ENCODE assay signal across 22 cellular contexts in the genomic region with DNA sequence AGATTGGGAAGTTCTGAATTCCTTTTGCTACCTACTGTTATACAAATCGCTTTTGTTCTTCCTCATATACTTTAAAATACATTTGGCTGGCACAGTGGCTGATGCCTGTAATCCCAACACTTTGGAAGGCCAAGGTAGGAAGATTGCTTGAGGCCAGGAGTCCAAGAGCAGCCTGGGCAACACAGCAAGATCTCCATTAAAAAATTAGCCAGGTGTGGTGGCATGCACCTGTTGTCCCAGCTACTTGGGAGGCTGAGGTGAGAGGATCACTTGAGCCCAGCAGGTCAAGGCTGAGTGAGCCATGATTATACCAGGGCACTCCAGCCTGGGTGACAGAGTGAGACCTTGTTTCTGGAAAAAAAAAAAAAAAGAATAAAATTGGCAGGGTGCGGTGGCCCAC. TPM values are rescaled to one million over a fixed set of nuclear protein-coding genes. Genes with fewer than 3 reads are reported as not detected.
DNase-seq lines count a peak whose midpoint lies in the region; ATAC-seq and TF ChIP-seq lines count a peak whose summit lies in the region.
"Had no signal": no experiment of that assay in that cellular context is flagged by ENCODE, and none has a peak within 500 bp of the region (broad histone marks: within the 10 kb centered on the region; RNA-seq: fewer than 3 reads in every experiment).

No MANE protein-coding gene starts in this region.

- no peak for ATAC-seq in CD4-positive, CD25-positive, alpha-beta regulatory T cell (ENCODE audit: low read depth in 2 of 2)
- no peak for ATAC-seq in WTC11
- no peak for ATAC-seq in GM18519 (IDR thresholded peaks at IDR 0.05; ENCODE audit: low FRiP score, unreplicated experiment)
- ATAC-seq in HG02973 (IDR thresholded peaks at IDR 0.05; ENCODE audit: unreplicated experiment), result no peak
- no peak for ATAC-seq in GM18907 (IDR thresholded peaks at IDR 0.05; ENCODE audit: unreplicated experiment)
- ATAC-seq: HCT116 had no signal

- H4K8ac ChIP-seq in H9 (replicated peaks; ENCODE audit: insufficient read length, low read depth, low read length) (no peak overlapping the region), mesendoderm (ENCODE audit: low read depth, low read length) (no peak overlapping the region)

- H3K4me3 Mint-ChIP-seq in CD4-positive, CD25-positive, alpha-beta regulatory T cell, result no peak overlapping the region
- no peak overlapping the region for H3K4me3 Mint-ChIP-seq in H9
- no peak overlapping the region for H3K4me3 Mint-ChIP-seq in WTC11
- H3K4me3 Mint-ChIP-seq: CD4-positive, alpha-beta T cell; CD8-positive, alpha-beta memory T cell had no signal

- no peak overlapping the region for H3K4me3 ChIP-seq in CD4-positive, CD25-positive, alpha-beta regulatory T cell (ENCODE audit: low read depth, low read length)
- H3K4me3 ChIP-seq in mesendoderm (ENCODE audit: low read length), result no peak overlapping the region

- H2BK5ac ChIP-seq in H9 (ENCODE audit: insufficient read length, low read length), result no peak overlapping the region
- no peak overlapping the region for H2BK5ac ChIP-seq in mesendoderm (ENCODE audit: low read length)

- no peak overlapping the region for H2BK20ac ChIP-seq in H9 (ENCODE audit: low read depth, low read length, poor library complexity, severe bottlenecking)

- H2BK120ac ChIP-seq in H9 (ENCODE audit: low read depth, low read length, poor library complexity, severe bottlenecking) (no peak overlapping the region), mesendoderm (ENCODE audit: low read depth, low read length) (peak overlapping the region; percentile 49)

- H3K79me2 ChIP-seq in H9 (ENCODE audit: insufficient read depth, low read length), result no peaks in the 10 kb centered on the region
- H3K79me2 ChIP-seq in mesendoderm (ENCODE audit: control insufficient read depth, insufficient read depth, low read length), result no peaks in the 10 kb centered on the region

- H3K4me2 ChIP-seq in H9 (ENCODE audit: insufficient read depth, insufficient read length, low read length) (no peak overlapping the region), mesendoderm (ENCODE audit: low read length) (no peak overlapping the region)

- H3K36me3 Mint-ChIP-seq in CD4-positive, CD25-positive, alpha-beta regulatory T cell, result no peaks in the 10 kb centered on the region
- peaks cover 0 to 6% (median 3%) of the 10 kb centered on the region in 3 experiments; a peak in 5 of 7 replicates for H3K36me3 Mint-ChIP-seq in H9 (ENCODE audit: insufficient read depth in 1 of 3, low read depth in 3 of 3)
- H3K36me3 Mint-ChIP-seq in WTC11, result peaks cover 2% of the 10 kb centered on the region; the same call in 1 of the 2 replicates
- H3K36me3 Mint-ChIP-seq: CD8-positive, alpha-beta memory T cell had no signal

- H2AFZ ChIP-seq in H9 (ENCODE audit: low read length), result no peak overlapping the region

- TF ChIP-seq CTCF in H9 (conservative IDR thresholded peaks at IDR 0.05) (no peak), WTC11 (IDR thresholded peaks at IDR 0.05) (no peak)

- H2BK15ac ChIP-seq in H9 (ENCODE audit: low read depth, low read length) (no peak overlapping the region), mesendoderm (replicated peaks; ENCODE audit: low read depth) (no peak overlapping the region)

- H2BK12ac ChIP-seq in H9 (ENCODE audit: insufficient read length, low read depth, low read length), result no peak overlapping the region

- no peak overlapping the region for H4K5ac ChIP-seq in H9 (ENCODE audit: insufficient read length, low read depth, low read length)
- H4K5ac ChIP-seq in mesendoderm (ENCODE audit: low read length), result no peak overlapping the region

- no peak overlapping the region for H3K18ac ChIP-seq in H9 (ENCODE audit: insufficient read length, low read depth, low read length)
- H3K18ac ChIP-seq in mesendoderm (ENCODE audit: low read length), result peak overlapping the region; percentile 54

- H3K4me1 Mint-ChIP-seq in CD4-positive, CD25-positive, alpha-beta regulatory T cell, result peaks cover 13 to 37% (median 18%) of the 10 kb centered on the region in 4 donors
- H3K4me1 Mint-ChIP-seq in H9 (peaks cover 51 to 52% of the 10 kb centered on the region in 2 experiments), WTC11 (peaks cover 57% of the 10 kb centered on the region)

- H3T11ph ChIP-seq in H9 (ENCODE audit: low read length), result no peak overlapping the region

- POLR2A ChIA-PET in WTC11 (lab: Charles Lee), result no interaction called here

- H3K9me3 ChIP-seq in CD4-positive, CD25-positive, alpha-beta regulatory T cell (ENCODE audit: control insufficient read depth in 2 of 2, low read length in 2 of 2), result no peaks in the 10 kb centered on the region
- H3K9me3 ChIP-seq in H9 (ENCODE audit: control insufficient read depth, low read depth, low read length), result no peaks in the 10 kb centered on the region

- no peak overlapping the region for H2AK5ac ChIP-seq in H9 (ENCODE audit: insufficient read length, low read length)
- no peak overlapping the region for H2AK5ac ChIP-seq in mesendoderm (ENCODE audit: low read length)

- peaks cover 6% of the 10 kb centered on the region for H3K27me3 Mint-ChIP-seq in CD4-positive, CD25-positive, alpha-beta regulatory T cell
- H3K27me3 Mint-ChIP-seq in H9 (ENCODE audit: low read depth) (no peaks in the 10 kb centered on the region; the same call in 1 of the 2 replicates), WTC11 (ENCODE audit: low read depth) (no peaks in the 10 kb centered on the region)
- H3K27me3 Mint-ChIP-seq: CD4-positive, alpha-beta T cell had no signal

- no peaks in the 10 kb centered on the region for H4K20me1 ChIP-seq in H9 (ENCODE audit: control insufficient read depth, insufficient read depth, insufficient read length)

- no peak for DNase-seq in CD4-positive, CD25-positive, alpha-beta regulatory T cell
- DNase-seq in H9 (no peak), WTC11 (ENCODE audit: low spot score) (no peak), mesendoderm (no peak), NCI-H82 treated with DMSO at 0.1 percent for 48 hours (lab: John Stamatoyannopoulos, UW; ENCODE audit: unreplicated experiment) (no peak)
- DNase-seq: CD4-positive, alpha-beta T cell; CD8-positive, alpha-beta memory T cell; DMS53; DMS79 treated with DMSO at 0.1 percent for 48 hours; GF-D8; GOT3; H7 had no signal

- H3K9ac ChIP-seq in H9 (ENCODE audit: extremely low read depth, insufficient read length, low read length) (no peak overlapping the region), mesendoderm (ENCODE audit: low read length) (no peak overlapping the region)

- H3K23ac ChIP-seq in H9 (ENCODE audit: insufficient read length, low read depth, low read length) (no peak overlapping the region), mesendoderm (ENCODE audit: low read length) (no peak overlapping the region)

- CTCF ChIA-PET in WTC11 (lab: Charles Lee), result no interaction called here

- H3K4ac ChIP-seq in H9 (ENCODE audit: low read depth, low read length) (no peak overlapping the region), mesendoderm (ENCODE audit: low read depth, low read length) (no peak overlapping the region)

- no CpG with 5 or more reads among the region's 2 CpGs for WGBS in H9 (ENCODE audit: extremely low coverage, insufficient read length, low lambda C conversion rate)
- WGBS in mesendoderm (ENCODE audit: extremely low coverage, insufficient coverage, low lambda C conversion rate), result no CpG with 5 or more reads among the region's 2 CpGs

- no peak overlapping the region for H3K27ac ChIP-seq in CD4-positive, CD25-positive, alpha-beta regulatory T cell (ENCODE audit: insufficient read depth, low read length, poor library complexity, severe bottlenecking)
- H3K27ac ChIP-seq in H9 (ENCODE audit: insufficient read length, low read depth, low read length) (no peak overlapping the region), mesendoderm (ENCODE audit: low read depth, low read length) (no peak overlapping the region)
- H3K27ac ChIP-seq: C4-2B had no signal

- peaks cover 0 to 3% (median 0%) of the 10 kb centered on the region in 7 donors for H3K9me3 Mint-ChIP-seq in CD4-positive, CD25-positive, alpha-beta regulatory T cell
- no peaks in the 10 kb centered on the region for H3K9me3 Mint-ChIP-seq in H9
- H3K9me3 Mint-ChIP-seq in WTC11, result peaks cover 9% of the 10 kb centered on the region
- H3K9me3 Mint-ChIP-seq: CD4-positive, alpha-beta T cell; CD8-positive, alpha-beta memory T cell had no signal

- H3K56ac ChIP-seq in H9 (ENCODE audit: insufficient read length, low read depth, low read length) (no peak overlapping the region), mesendoderm (ENCODE audit: low read length) (no peak overlapping the region)

- H3K23me2 ChIP-seq in H9 (ENCODE audit: insufficient read length, low read depth, low read length, poor library complexity, severe bottlenecking), result no peaks in the 10 kb centered on the region

- H3K27ac Mint-ChIP-seq in CD4-positive, CD25-positive, alpha-beta regulatory T cell, result peak overlapping the region in 2 of 3 donors; percentile 17 to 29
- H3K27ac Mint-ChIP-seq in H9 (peak overlapping the region in 2 of 3 experiments; percentile 50 to 78; a peak in 4 of 7 replicates), WTC11 (peak overlapping the region; percentile 59; the same call in 1 of the 2 replicates)
- H3K27ac Mint-ChIP-seq: CD4-positive, alpha-beta T cell; CD8-positive, alpha-beta memory T cell had no signal

- no peaks in the 10 kb centered on the region for H3K27me3 ChIP-seq in CD4-positive, CD25-positive, alpha-beta regulatory T cell (ENCODE audit: control insufficient read depth, insufficient read depth, low read length)
- H3K27me3 ChIP-seq in H9 (ENCODE audit: insufficient read depth, low read length) (no peaks in the 10 kb centered on the region), mesendoderm (ENCODE audit: insufficient read depth, low read length, poor library complexity) (no peaks in the 10 kb centered on the region)

- H3K79me1 ChIP-seq in H9 (ENCODE audit: insufficient read depth, low read depth, low read length, poor library complexity, severe bottlenecking), result no peaks in the 10 kb centered on the region
- H3K79me1 ChIP-seq in mesendoderm (ENCODE audit: low read length), result no peaks in the 10 kb centered on the region

- H4K91ac ChIP-seq in H9 (ENCODE audit: insufficient read length, low read depth, low read length), result no peak overlapping the region

- H3K14ac ChIP-seq in H9 (ENCODE audit: insufficient read depth, low read length), result no peak overlapping the region

- peaks cover 24% of the 10 kb centered on the region for H3K4me1 ChIP-seq in CD4-positive, CD25-positive, alpha-beta regulatory T cell (ENCODE audit: control insufficient read depth, insufficient read depth, low read length, poor library complexity, severe bottlenecking)
- H3K4me1 ChIP-seq in H9 (ENCODE audit: insufficient read depth, low read length) (peaks cover 17% of the 10 kb centered on the region; the same call in 1 of the 2 replicates), mesendoderm (ENCODE audit: control insufficient read depth, low read depth, low read length) (peaks cover 13% of the 10 kb centered on the region)

- no peaks in the 10 kb centered on the region for H3K36me3 ChIP-seq in CD4-positive, CD25-positive, alpha-beta regulatory T cell (ENCODE audit: control insufficient read depth, insufficient read depth, low read length)
- H3K36me3 ChIP-seq in mesendoderm (ENCODE audit: control insufficient read depth, insufficient read depth, low read length), result no peaks in the 10 kb centered on the region

RNA-seq across cellular contexts. Expression of a gene that starts 34.4 kb away (rescaled TPM):
- not detected for total RNA-seq in CD4-positive, CD25-positive, alpha-beta regulatory T cell
- polyA plus RNA-seq in CD4-positive, CD25-positive, alpha-beta regulatory T cell, result under 1 TPM in 1 of 4 donors, not detected in 3; 0.28 TPM
- total RNA-seq in H9 (2021) (not detected in 2 replicates), WTC11 (2021) (not detected in 3 replicates)
- 0.08 TPM for polyA plus RNA-seq in mesendoderm (2013, experiment 1 of 2)
- 0.06 TPM for polyA plus RNA-seq in mesendoderm (2013, experiment 2 of 2)
- total RNA-seq: A172; A673; CD4-positive, alpha-beta T cell; CD8-positive, alpha-beta memory T cell; Daoy; G401; H7 had no signal
- polyA plus RNA-seq: BJ; CD8-positive, alpha-beta memory T cell had no signal

RNA-seq across cellular contexts. Expression of a gene that starts 49.9 kb away (rescaled TPM):
- total RNA-seq in CD4-positive, CD25-positive, alpha-beta regulatory T cell, result 13.2 TPM
- 1 to 10 TPM; 3.0 to 7.1 (median 5.4) TPM for polyA plus RNA-seq in CD4-positive, CD25-positive, alpha-beta regulatory T cell
- total RNA-seq in H9 (2021) (5.7 and 6.3 TPM in 2 replicates), WTC11 (2021) (10.2 to 11.7 TPM (median 11.5 TPM) in 3 replicates)
- polyA plus RNA-seq in mesendoderm (2013, experiment 1 of 2), result 3.5 TPM
- 3.5 TPM for polyA plus RNA-seq in mesendoderm (2013, experiment 2 of 2)
- total RNA-seq: A172 had no signal

RNA-seq across cellular contexts. Expression of a gene that starts 51.2 kb away (rescaled TPM):
- 7.0 TPM for total RNA-seq in CD4-positive, CD25-positive, alpha-beta regulatory T cell
- polyA plus RNA-seq in CD4-positive, CD25-positive, alpha-beta regulatory T cell, result 1 to 10 TPM; 4.0 to 6.9 (median 4.9) TPM
- 0.94 and 1.5 TPM in 2 replicates for total RNA-seq in H9 (2021)
- total RNA-seq in WTC11 (2021), result 0.82 to 2.0 TPM (median 1.2 TPM) in 3 replicates
- 2.9 TPM for polyA plus RNA-seq in mesendoderm (2013, experiment 1 of 2)
- polyA plus RNA-seq in mesendoderm (2013, experiment 2 of 2), result 2.1 TPM
